ENCODE assay signal across 1 cellular context in the genomic region with DNA sequence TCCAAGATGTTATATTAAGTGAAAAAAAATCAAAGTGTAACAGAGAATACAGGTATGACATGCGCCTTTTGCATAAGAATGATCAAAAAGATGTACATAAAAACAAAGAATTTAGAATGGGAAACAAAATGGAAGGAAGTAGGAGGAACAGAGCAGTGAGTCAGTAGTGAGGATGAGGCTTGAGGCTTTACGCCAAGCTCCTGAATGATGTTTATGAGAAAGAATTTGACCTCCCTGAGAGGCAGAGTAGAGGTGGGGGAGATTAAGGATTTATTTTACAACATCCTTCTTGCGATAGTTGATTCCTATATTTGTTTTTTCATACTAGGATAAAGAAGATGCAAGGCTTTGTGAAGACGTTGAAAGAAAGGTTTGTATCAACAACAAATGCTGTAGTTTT.
TF ChIP-seq lines count a peak whose summit lies in the region.

No MANE protein-coding gene starts in this region.

TF ChIP-seq in HepG2, 621 proteins besides CTCF, POLR2A, EP300 and RAD21 (continued from another document):
- TF ChIP-seq, protein P1, sequence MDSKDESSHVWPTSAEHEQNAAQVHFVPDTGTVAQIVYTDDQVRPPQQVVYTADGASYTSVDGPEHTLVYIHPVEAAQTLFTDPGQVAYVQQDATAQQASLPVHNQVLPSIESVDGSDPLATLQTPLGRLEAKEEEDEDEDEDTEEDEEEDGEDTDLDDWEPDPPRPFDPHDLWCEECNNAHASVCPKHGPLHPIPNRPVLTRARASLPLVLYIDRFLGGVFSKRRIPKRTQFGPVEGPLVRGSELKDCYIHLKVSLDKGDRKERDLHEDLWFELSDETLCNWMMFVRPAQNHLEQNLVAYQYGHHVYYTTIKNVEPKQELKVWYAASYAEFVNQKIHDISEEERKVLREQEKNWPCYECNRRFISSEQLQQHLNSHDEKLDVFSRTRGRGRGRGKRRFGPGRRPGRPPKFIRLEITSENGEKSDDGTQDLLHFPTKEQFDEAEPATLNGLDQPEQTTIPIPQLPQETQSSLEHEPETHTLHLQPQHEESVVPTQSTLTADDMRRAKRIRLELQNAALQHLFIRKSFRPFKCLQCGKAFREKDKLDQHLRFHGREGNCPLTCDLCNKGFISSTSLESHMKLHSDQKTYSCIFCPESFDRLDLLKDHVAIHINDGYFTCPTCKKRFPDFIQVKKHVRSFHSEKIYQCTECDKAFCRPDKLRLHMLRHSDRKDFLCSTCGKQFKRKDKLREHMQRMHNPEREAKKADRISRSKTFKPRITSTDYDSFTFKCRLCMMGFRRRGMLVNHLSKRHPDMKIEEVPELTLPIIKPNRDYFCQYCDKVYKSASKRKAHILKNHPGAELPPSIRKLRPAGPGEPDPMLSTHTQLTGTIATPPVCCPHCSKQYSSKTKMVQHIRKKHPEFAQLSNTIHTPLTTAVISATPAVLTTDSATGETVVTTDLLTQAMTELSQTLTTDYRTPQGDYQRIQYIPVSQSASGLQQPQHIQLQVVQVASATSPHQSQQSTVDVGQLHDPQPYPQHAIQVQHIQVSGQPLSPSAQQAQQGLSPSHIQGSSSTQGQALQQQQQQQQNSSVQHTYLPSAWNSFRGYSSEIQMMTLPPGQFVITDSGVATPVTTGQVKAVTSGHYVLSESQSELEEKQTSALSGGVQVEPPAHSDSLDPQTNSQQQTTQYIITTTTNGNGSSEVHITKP (CRISPR knock-in tag; IDR thresholded peaks at IDR 0.05; ENCODE audit: low read depth) = no peak
- TF ChIP-seq ZNF251 (CRISPR knock-in tag; IDR thresholded peaks at IDR 0.05) (no peak), HNRNPH1 (optimal IDR thresholded peaks at IDR 0.05; ENCODE audit: low read depth, low read length) (no peak), ZNF354B (CRISPR knock-in tag; IDR thresholded peaks at IDR 0.05) (no peak), ZNF274 (CRISPR knock-in tag; IDR thresholded peaks at IDR 0.05) (no peak), ZNF616 (CRISPR knock-in tag; IDR thresholded peaks at IDR 0.05; ENCODE audit: low read depth) (no peak), ZNF17 (CRISPR knock-in tag; IDR thresholded peaks at IDR 0.05) (no peak), NRL (CRISPR knock-in tag; IDR thresholded peaks at IDR 0.05; ENCODE audit: borderline replicate concordance) (no peak), ZNF235 (CRISPR knock-in tag; IDR thresholded peaks at IDR 0.05; ENCODE audit: borderline replicate concordance) (no peak), ZIK1 (CRISPR knock-in tag; IDR thresholded peaks at IDR 0.05; ENCODE audit: borderline replicate concordance, low read depth) (no peak), MIXL1 (CRISPR knock-in tag; IDR thresholded peaks at IDR 0.05) (no peak), ZNF138 (CRISPR knock-in tag; IDR thresholded peaks at IDR 0.05; ENCODE audit: low read depth) (no peak)
- TF ChIP-seq, protein P2, sequence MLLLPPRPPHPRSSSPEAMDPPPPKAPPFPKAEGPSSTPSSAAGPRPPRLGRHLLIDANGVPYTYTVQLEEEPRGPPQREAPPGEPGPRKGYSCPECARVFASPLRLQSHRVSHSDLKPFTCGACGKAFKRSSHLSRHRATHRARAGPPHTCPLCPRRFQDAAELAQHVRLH (CRISPR knock-in tag; IDR thresholded peaks at IDR 0.05; ENCODE audit: borderline replicate concordance, low read depth) = no peak
- TF ChIP-seq, protein P3, sequence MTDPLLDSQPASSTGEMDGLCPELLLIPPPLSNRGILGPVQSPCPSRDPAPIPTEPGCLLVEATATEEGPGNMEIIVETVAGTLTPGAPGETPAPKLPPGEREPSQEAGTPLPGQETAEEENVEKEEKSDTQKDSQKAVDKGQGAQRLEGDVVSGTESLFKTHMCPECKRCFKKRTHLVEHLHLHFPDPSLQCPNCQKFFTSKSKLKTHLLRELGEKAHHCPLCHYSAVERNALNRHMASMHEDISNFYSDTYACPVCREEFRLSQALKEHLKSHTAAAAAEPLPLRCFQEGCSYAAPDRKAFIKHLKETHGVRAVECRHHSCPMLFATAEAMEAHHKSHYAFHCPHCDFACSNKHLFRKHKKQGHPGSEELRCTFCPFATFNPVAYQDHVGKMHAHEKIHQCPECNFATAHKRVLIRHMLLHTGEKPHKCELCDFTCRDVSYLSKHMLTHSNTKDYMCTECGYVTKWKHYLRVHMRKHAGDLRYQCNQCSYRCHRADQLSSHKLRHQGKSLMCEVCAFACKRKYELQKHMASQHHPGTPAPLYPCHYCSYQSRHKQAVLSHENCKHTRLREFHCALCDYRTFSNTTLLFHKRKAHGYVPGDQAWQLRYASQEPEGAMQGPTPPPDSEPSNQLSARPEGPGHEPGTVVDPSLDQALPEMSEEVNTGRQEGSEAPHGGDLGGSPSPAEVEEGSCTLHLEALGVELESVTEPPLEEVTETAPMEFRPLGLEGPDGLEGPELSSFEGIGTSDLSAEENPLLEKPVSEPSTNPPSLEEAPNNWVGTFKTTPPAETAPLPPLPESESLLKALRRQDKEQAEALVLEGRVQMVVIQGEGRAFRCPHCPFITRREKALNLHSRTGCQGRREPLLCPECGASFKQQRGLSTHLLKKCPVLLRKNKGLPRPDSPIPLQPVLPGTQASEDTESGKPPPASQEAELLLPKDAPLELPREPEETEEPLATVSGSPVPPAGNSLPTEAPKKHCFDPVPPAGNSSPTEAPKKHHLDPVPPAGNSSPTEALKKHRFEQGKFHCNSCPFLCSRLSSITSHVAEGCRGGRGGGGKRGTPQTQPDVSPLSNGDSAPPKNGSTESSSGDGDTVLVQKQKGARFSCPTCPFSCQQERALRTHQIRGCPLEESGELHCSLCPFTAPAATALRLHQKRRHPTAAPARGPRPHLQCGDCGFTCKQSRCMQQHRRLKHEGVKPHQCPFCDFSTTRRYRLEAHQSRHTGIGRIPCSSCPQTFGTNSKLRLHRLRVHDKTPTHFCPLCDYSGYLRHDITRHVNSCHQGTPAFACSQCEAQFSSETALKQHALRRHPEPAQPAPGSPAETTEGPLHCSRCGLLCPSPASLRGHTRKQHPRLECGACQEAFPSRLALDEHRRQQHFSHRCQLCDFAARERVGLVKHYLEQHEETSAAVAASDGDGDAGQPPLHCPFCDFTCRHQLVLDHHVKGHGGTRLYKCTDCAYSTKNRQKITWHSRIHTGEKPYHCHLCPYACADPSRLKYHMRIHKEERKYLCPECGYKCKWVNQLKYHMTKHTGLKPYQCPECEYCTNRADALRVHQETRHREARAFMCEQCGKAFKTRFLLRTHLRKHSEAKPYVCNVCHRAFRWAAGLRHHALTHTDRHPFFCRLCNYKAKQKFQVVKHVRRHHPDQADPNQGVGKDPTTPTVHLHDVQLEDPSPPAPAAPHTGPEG (CRISPR knock-in tag; IDR thresholded peaks at IDR 0.05) = no peak
- TF ChIP-seq, protein P4, sequence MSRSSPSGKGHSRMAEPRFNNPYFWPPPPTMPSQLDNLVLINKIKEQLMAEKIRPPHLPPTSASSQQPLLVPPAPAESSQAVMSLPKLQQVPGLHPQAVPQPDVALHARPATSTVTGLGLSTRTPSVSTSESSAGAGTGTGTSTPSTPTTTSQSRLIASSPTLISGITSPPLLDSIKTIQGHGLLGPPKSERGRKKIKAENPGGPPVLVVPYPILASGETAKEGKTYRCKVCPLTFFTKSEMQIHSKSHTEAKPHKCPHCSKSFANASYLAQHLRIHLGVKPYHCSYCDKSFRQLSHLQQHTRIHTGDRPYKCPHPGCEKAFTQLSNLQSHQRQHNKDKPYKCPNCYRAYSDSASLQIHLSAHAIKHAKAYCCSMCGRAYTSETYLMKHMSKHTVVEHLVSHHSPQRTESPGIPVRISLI (CRISPR knock-in tag; IDR thresholded peaks at IDR 0.05; ENCODE audit: borderline replicate concordance) = no peak
TF ChIP-seq in HepG2: peak in this region for 0.
